10 cellular contexts compared by ENCODE assay signal in genomic region chr5:179344301-179345178, GRCh38. TPM values are rescaled to one million over a fixed set of nuclear protein-coding genes. Genes with fewer than 3 reads are reported as not detected.
DNase-seq lines count a peak whose midpoint lies in the region; ATAC-seq, FAIRE-seq and TF ChIP-seq lines count a peak whose summit lies in the region.
"Had no signal": no experiment of that assay in that cellular context is flagged by ENCODE, and none has a peak within 500 bp of the region (broad histone marks: within the 10 kb centered on the region; RNA-seq: fewer than 3 reads in every experiment).

No MANE protein-coding gene starts in this region.

- H3K4me1 ChIP-seq in BE2C (no peaks in the 10 kb centered on the region), heart left ventricle (peaks cover 0 to 35% (median 16%) of the 10 kb centered on the region in 12 donors), pancreas (peaks cover 0 to 8% (median 5%) of the 10 kb centered on the region in 3 donors)

- FAIRE-seq in pancreas (lab: Jason Lieb, UNC) = no peak

- H3K27me3 ChIP-seq in BE2C (peaks cover 58% of the 10 kb centered on the region), heart left ventricle (peaks cover 16 to 68% (median 38%) of the 10 kb centered on the region in 9 donors), pancreas (peaks cover 0 to 24% (median 0%) of the 10 kb centered on the region in 4 donors)

- peak in 2 of 4 donors; percentile 9 to 26 for ATAC-seq in heart left ventricle
- ATAC-seq in pancreas = peak in 3 of 4 donors; percentile 12 to 46 (median 29)
- no peak for ATAC-seq in GM18861 (IDR thresholded peaks at IDR 0.05; ENCODE audit: unreplicated experiment)
- ATAC-seq: naive thymus-derived CD4-positive, alpha-beta T cell had no signal

- TF ChIP-seq POLR2A in heart left ventricle (IDR thresholded peaks at IDR 0.05) = no peak

- intact Hi-C loops in heart left ventricle (cut with DNase I) = loop anchor here in 8 of 10 donors (5.0 to 10.0 kb wide), 4 partner anchors 70 to 180 kb away; no protein-coding TSS in a partner anchor
- intact Hi-C loops in pancreas (cut with DNase I) = no loop called here

- WGBS in heart left ventricle, 4 donors = 0 to 1% (median 0%) methylated on average over 16 to 92 of the region's 92 CpGs
- WGBS in pancreas, 2 donors = 1 to 2% methylated on average over 43 to 92 of the region's 92 CpGs

- peak overlapping the region in 8 of 12 donors; percentile 22 to 61 (median 46) for H3K27ac ChIP-seq in heart left ventricle
- no peak overlapping the region for H3K27ac ChIP-seq in pancreas

- H3K9me3 ChIP-seq in BE2C (no peaks in the 10 kb centered on the region), heart left ventricle (no peaks in the 10 kb centered on the region), pancreas (no peaks in the 10 kb centered on the region)

- H3K4me3 ChIP-seq in BE2C (ENCODE audit: low read depth, low read length) (peak overlapping the region; percentile 44), heart left ventricle (peak overlapping the region; percentile 44 to 71 (median 56)), pancreas (peak overlapping the region; percentile 13 to 45 (median 22))

- no peak for DNase-seq in BE2C
- peak; percentile 25 for DNase-seq in RPMI8226
- DNase-seq in heart left ventricle = no peak
- peak in 1 of 6 donors; percentile 77 for DNase-seq in pancreas
- no peak for DNase-seq in anterior cingulate cortex (lab: John Stamatoyannopoulos, UW)
- DNase-seq in epidermal melanocyte (ENCODE audit: insufficient read length, low spot score) = no peak
- DNase-seq in SKM-1 (lab: John Stamatoyannopoulos, UW; ENCODE audit: unreplicated experiment) = no peak
- DNase-seq: naive thymus-derived CD4-positive, alpha-beta T cell had no signal

- TF ChIP-seq CTCF in BE2C (IDR thresholded peaks at IDR 0.05; ENCODE audit: low read depth, low read length) (no peak), heart left ventricle (IDR thresholded peaks at IDR 0.05) (peak in 3 of 12 donors; percentile 1 to 8 (median 3)), pancreas (IDR thresholded peaks at IDR 0.05) (no peak)

- no peaks in the 10 kb centered on the region for H3K36me3 ChIP-seq in BE2C
- H3K36me3 ChIP-seq in heart left ventricle = peaks cover 0 to 3% (median 0%) of the 10 kb centered on the region in 9 donors
- no peaks in the 10 kb centered on the region for H3K36me3 ChIP-seq in pancreas

RNA-seq across cellular contexts. Expression of gene ADAMTS2, which starts 0.7 kb away (rescaled TPM):
- 0.49 TPM for polyA plus RNA-seq in BE2C (2012; ENCODE audit: insufficient read depth, insufficient read length, low read depth)
- total RNA-seq in heart left ventricle (10 to 100 TPM in 2 of 9 donors, 1 to 10 TPM in 7; 1.1 to 23.0 (median 5.5) TPM), pancreas (10 to 100 TPM in 1 of 6 donors, 1 to 10 TPM in 5; 1.3 to 18.5 (median 4.4) TPM)
- polyA plus RNA-seq in heart left ventricle (1 to 10 TPM; 1.8 to 6.8 TPM), pancreas (1 to 10 TPM; 5.7 to 6.8 TPM)
- total RNA-seq: naive thymus-derived CD4-positive, alpha-beta T cell; OCI-LY7 had no signal
- polyA plus RNA-seq: naive thymus-derived CD4-positive, alpha-beta T cell had no signal

Comparison
In these comparisons a context has a peak if more than half of its experiments do, and no peak if none do; other contexts are left out.
1. H3K27ac ChIP-seq: peak in heart left ventricle (8 of 12); none in pancreas (0 of 4).
2. intact Hi-C loops: an anchor here in heart left ventricle (5.0 to 10.0 kb wide); none called in pancreas.
3. Peak in every context shown above with its lines, with median percentiles within 50 percentile points of each other: H3K4me3 ChIP-seq.